ENCODE assay signal across 8 cellular contexts in genomic region chr6:145963216-145964068, GRCh38. TPM values are rescaled to one million over a fixed set of nuclear protein-coding genes. Genes with fewer than 3 reads are reported as not detected.
DNase-seq lines count a peak whose midpoint lies in the region; ATAC-seq and TF ChIP-seq lines count a peak whose summit lies in the region.

No MANE protein-coding gene starts in this region.

- H3K27ac ChIP-seq in smooth muscle cell (ENCODE audit: low read depth), result peak overlapping the region; percentile 70

- H3K4me1 ChIP-seq in smooth muscle cell (ENCODE audit: low read depth), result peaks cover 19% of the 10 kb centered on the region

- H3K27ac Mint-ChIP-seq in IgD-negative memory B cell, result peak overlapping the region; percentile 89 to 98 (median 96)
- peak overlapping the region; percentile 91 for H3K27ac Mint-ChIP-seq in T-helper 2 cell treated with Interferon-gamma antibody and Interleukin-4, amounts not matched to agents 5 μg/mL and 100 μg/mL, for 36 hours

- H2AFZ ChIP-seq in smooth muscle cell (ENCODE audit: low read depth), result peak overlapping the region; percentile 98

- H3K4me3 Mint-ChIP-seq in IgD-negative memory B cell, result peak overlapping the region; percentile 96 to 100 (median 98)
- H3K4me3 Mint-ChIP-seq in T-helper 2 cell treated with Interferon-gamma antibody and Interleukin-4, amounts not matched to agents 5 μg/mL and 100 μg/mL, for 36 hours, result peak overlapping the region; percentile 97

- H3K36me3 Mint-ChIP-seq in IgD-negative memory B cell, result no peaks in the 10 kb centered on the region
- peaks cover 7% of the 10 kb centered on the region for H3K36me3 Mint-ChIP-seq in T-helper 2 cell treated with Interferon-gamma antibody and Interleukin-4, amounts not matched to agents 5 μg/mL and 100 μg/mL, for 36 hours (ENCODE audit: low read depth)

- TF ChIP-seq CTCF in smooth muscle cell (IDR thresholded peaks at IDR 0.05; ENCODE audit: borderline replicate concordance, insufficient read depth, poor library complexity, severe bottlenecking), result no peak

- peaks cover 18% of the 10 kb centered on the region for H4K20me1 ChIP-seq in smooth muscle cell (ENCODE audit: low read depth)

- H3K9me3 ChIP-seq in smooth muscle cell (replicated peaks; ENCODE audit: low read depth), result no peaks in the 10 kb centered on the region

- H3K4me2 ChIP-seq in smooth muscle cell, result peak overlapping the region; percentile 89

- peaks cover 2% of the 10 kb centered on the region for H3K27me3 ChIP-seq in smooth muscle cell (ENCODE audit: low read depth)

- peak; percentile 31 for ATAC-seq in GM21529 (IDR thresholded peaks at IDR 0.05; ENCODE audit: unreplicated experiment)
- no peak for ATAC-seq in HG03469 (IDR thresholded peaks at IDR 0.05; ENCODE audit: unreplicated experiment)

- under 1% methylated on average over 39 of the region's 44 CpGs for WGBS in smooth muscle cell (ENCODE audit: low lambda C conversion rate)

- no peaks in the 10 kb centered on the region for H3K36me3 ChIP-seq in smooth muscle cell (ENCODE audit: low read depth)

- H3K9ac ChIP-seq in smooth muscle cell (ENCODE audit: low read depth), result peak overlapping the region; percentile 89

- DNase-seq in DMS114 treated with DMSO at 0.1 percent for 48 hours (lab: John Stamatoyannopoulos, UW; ENCODE audit: unreplicated experiment) (peak; percentile 2), brain pericyte (ENCODE audit: low read depth, low spot score) (peak; percentile 18), iris pigment epithelial cell (ENCODE audit: low read depth) (peak; percentile 63), smooth muscle cell (lab: John Stamatoyannopoulos, UW; ENCODE audit: unreplicated experiment) (peak; percentile 47)
- DNase-seq in T-helper 2 cell treated with Interferon-gamma antibody and Interleukin-4, amounts not matched to agents 5 μg/mL and 100 μg/mL, for 36 hours (ENCODE audit: low spot score), result peak; percentile 29

- H3K9me3 Mint-ChIP-seq in IgD-negative memory B cell, result no peaks in the 10 kb centered on the region
- H3K9me3 Mint-ChIP-seq in T-helper 2 cell treated with Interferon-gamma antibody and Interleukin-4, amounts not matched to agents 5 μg/mL and 100 μg/mL, for 36 hours, result no peaks in the 10 kb centered on the region

- H3K79me2 ChIP-seq in smooth muscle cell (ENCODE audit: low read depth), result peaks cover 56% of the 10 kb centered on the region

- H3K4me1 Mint-ChIP-seq in IgD-negative memory B cell, result peaks cover 32 to 44% (median 37%) of the 10 kb centered on the region in 3 donors
- H3K4me1 Mint-ChIP-seq in T-helper 2 cell treated with Interferon-gamma antibody and Interleukin-4, amounts not matched to agents 5 μg/mL and 100 μg/mL, for 36 hours (ENCODE audit: low read depth), result peaks cover 29% of the 10 kb centered on the region

- H3K4me3 ChIP-seq in smooth muscle cell, result peak overlapping the region; percentile 95

- no peaks in the 10 kb centered on the region for H3F3A ChIP-seq in smooth muscle cell (ENCODE audit: low read depth)

- no peaks in the 10 kb centered on the region for H3K27me3 Mint-ChIP-seq in IgD-negative memory B cell
- no peaks in the 10 kb centered on the region for H3K27me3 Mint-ChIP-seq in T-helper 2 cell treated with Interferon-gamma antibody and Interleukin-4, amounts not matched to agents 5 μg/mL and 100 μg/mL, for 36 hours (ENCODE audit: low read depth)

RNA-seq across cellular contexts. Expression of gene SHPRH, which starts 0.7 kb away (rescaled TPM):
- polyA plus RNA-seq in IgD-negative memory B cell, result 10.8 TPM
- total RNA-seq in smooth muscle cell, result 15.2 and 16.2 TPM in 2 replicates
- 6.0 and 8.6 TPM in 2 replicates for polyA plus RNA-seq in smooth muscle cell

Comparison
In these comparisons a context has a peak if more than half of its experiments do, and no peak if none do; other contexts are left out.
1. DNase-seq: peak in every context shown above with its lines; median percentile 63 in iris pigment epithelial cell; 47 in smooth muscle cell; 29 in T-helper 2 cell treated with Interferon-gamma antibody and Interleukin-4, amounts not matched to agents 5 μg/mL and 100 μg/mL, for 36 hours; 18 in brain pericyte; 2 in DMS114 treated with DMSO at 0.1 percent for 48 hours.